15 cellular contexts compared by ENCODE assay signal in genomic region chr12:52059582-52060497, GRCh38. TPM values are rescaled to one million over a fixed set of nuclear protein-coding genes. Genes with fewer than 3 reads are reported as not detected.
DNase-seq lines count a peak whose midpoint lies in the region; ATAC-seq, FAIRE-seq and TF ChIP-seq lines count a peak whose summit lies in the region.
"Had no signal": no experiment of that assay in that cellular context is flagged by ENCODE, and none has a peak within 500 bp of the region (broad histone marks: within the 10 kb centered on the region; RNA-seq: fewer than 3 reads in every experiment).

No MANE protein-coding gene starts in this region.

- no peaks in the 10 kb centered on the region for H3K4me1 Mint-ChIP-seq in memory B cell

- DNase-seq in Right ventricle myocardium inferior (ENCODE audit: missing footprints), result peak; percentile 16
- DNase-seq in left ventricle myocardium inferior, result no peak
- no peak for DNase-seq in GM12878 (ENCODE audit: low read depth, low spot score)
- DNase-seq in memory B cell (ENCODE audit: low spot score in 2 of 2), result no peak
- no peak for DNase-seq in upper lobe of left lung
- no peak for DNase-seq in HEK293T (ENCODE audit: extremely low spot score)
- no peak for DNase-seq in dedifferentiated amniotic fluid mesenchymal stem cell (ENCODE audit: extremely low spot score)
- DNase-seq: activated effector memory CD4-positive, alpha-beta T cell treated with anti-CD3 and anti-CD28 coated beads, Interleukin-2, amount 50 U/mL, for 16 hours; central memory CD4-positive, alpha-beta T cell; NCI-H1436 treated with DMSO at 0.1 percent for 48 hours; RPMI8226; T1000; tibial artery had no signal

- SMC1A ChIA-PET in GM12878 (lab: Charles Lee; ENCODE audit: uncharacterized antibody, unreplicated experiment), result interaction anchor here (1.3 kb wide), 2 partner anchors 11 to 23 kb away, joined by 3 to 6 read pairs; no protein-coding TSS in a partner anchor

- WGBS in GM12878 (ENCODE audit: insufficient coverage, insufficient replicate concordance, low lambda C conversion rate, missing lambda C conversion rate), result 45% methylated on average over 12 of the region's 12 CpGs
- 85% methylated on average over 11 of the region's 12 CpGs for WGBS in upper lobe of left lung, 2 donors

- H3K9me3 Mint-ChIP-seq in memory B cell, result no peaks in the 10 kb centered on the region
- H3K9me3 Mint-ChIP-seq: neural crest cell had no signal

- in situ Hi-C loops in GM12878 (cut with MboI), result no loop called here

- H3K4me1 ChIP-seq in left ventricle myocardium inferior, result peaks cover 61% of the 10 kb centered on the region
- H3K4me1 ChIP-seq in GM12878 (ENCODE audit: control insufficient read depth, insufficient read depth, low read length), result no peaks in the 10 kb centered on the region
- H3K4me1 ChIP-seq in upper lobe of left lung, result peaks cover 0 to 10% (median 4%) of the 10 kb centered on the region in 4 donors

- H3K36me3 ChIP-seq in left ventricle myocardium inferior, result peaks cover 48% of the 10 kb centered on the region
- H3K36me3 ChIP-seq in GM12878 (ENCODE audit: control insufficient read depth in 2 of 2, insufficient read depth in 2 of 2, low read length in 1 of 2), result no peaks in the 10 kb centered on the region; a peak in 1 of 4 replicates
- peaks cover 12 to 52% (median 42%) of the 10 kb centered on the region in 4 donors for H3K36me3 ChIP-seq in upper lobe of left lung

- H3K4me3 ChIP-seq in left ventricle myocardium inferior, result no peak overlapping the region
- no peak overlapping the region for H3K4me3 ChIP-seq in GM12878
- H3K4me3 ChIP-seq in upper lobe of left lung, result no peak overlapping the region
- H3K4me3 ChIP-seq: tibial artery had no signal

- TF ChIP-seq CTCF in left ventricle myocardium inferior (IDR thresholded peaks at IDR 0.05; ENCODE audit: borderline replicate concordance) (no peak), GM12878 (IDR thresholded peaks at IDR 0.05 in 2 of 3, conservative IDR thresholded peaks at IDR 0.05 in 1 of 3; ENCODE audit: control insufficient read depth in 2 of 3, extremely low read depth in 1 of 3, insufficient read depth in 1 of 3, low read depth in 3 of 3, low read length in 3 of 3) (no peak), upper lobe of left lung (IDR thresholded peaks at IDR 0.05) (no peak)

- no peaks in the 10 kb centered on the region for H4K20me1 ChIP-seq in GM12878 (ENCODE audit: control insufficient read depth, insufficient read depth)

- ATAC-seq in Right ventricle myocardium inferior, result no peak
- peak; percentile 31 for ATAC-seq in GM12878
- ATAC-seq in memory B cell (ENCODE audit: low read depth), result peak; percentile 21
- peak; percentile 1 to 53 for ATAC-seq in upper lobe of left lung (ENCODE audit: low FRiP score in 2 of 2)
- ATAC-seq in GM21619 (IDR thresholded peaks at IDR 0.05; ENCODE audit: unreplicated experiment), result no peak

- no peaks in the 10 kb centered on the region for H3K27me3 ChIP-seq in left ventricle myocardium inferior (ENCODE audit: low read depth)
- H3K27me3 ChIP-seq in GM12878 (replicated peaks in 1 of 2; ENCODE audit: control insufficient read depth in 2 of 2, insufficient read depth in 2 of 2, low read length in 1 of 2), result no peaks in the 10 kb centered on the region; a peak in 1 of 4 replicates
- H3K27me3 ChIP-seq in upper lobe of left lung, result no peaks in the 10 kb centered on the region
- H3K27me3 ChIP-seq: tibial artery had no signal

- CTCF ChIA-PET in GM12878 (lab: Yijun Ruan, JAX), result interaction anchor here (0.9 to 2.0 kb wide), 4 partner anchors 12 to 60 kb away, joined by 3 to 7 read pairs (median 7); no protein-coding TSS in a partner anchor
- CTCF ChIA-PET in HEK293T (lab: Yijun Ruan, JAX), result interaction anchor here (0.5 to 1.2 kb wide), 4 partner anchors 35 to 837 kb away, joined by 4 to 7 read pairs (median 6); no protein-coding TSS in a partner anchor

- peaks cover 4% of the 10 kb centered on the region for H3K36me3 Mint-ChIP-seq in memory B cell

- TF ChIP-seq EP300 in GM12878 (IDR thresholded peaks at IDR 0.05; ENCODE audit: borderline replicate concordance in 1 of 2, control insufficient read depth in 1 of 2, low read depth in 2 of 2, low read length in 2 of 2) (no peak), upper lobe of left lung (IDR thresholded peaks at IDR 0.05) (no peak)

- H3K27me3 Mint-ChIP-seq in memory B cell, result peaks cover 1% of the 10 kb centered on the region

- POLR2A ChIA-PET in GM12878 (lab: Charles Lee) (interaction anchor here (0.9 to 1.1 kb wide), 2 partner anchors 9 to 10 kb away, joined by 3 to 6 read pairs; partner anchors contain the start of gene ATG101), HEK293T (lab: Yijun Ruan, JAX) (interaction anchor here (1.1 to 1.4 kb wide), 2 partner anchors 8 to 10 kb away, joined by 3 to 4 read pairs; partner anchors contain the start of gene ATG101)

- no peaks in the 10 kb centered on the region for H3K79me2 ChIP-seq in GM12878 (ENCODE audit: control insufficient read depth, insufficient read depth, low read length)

- no TSS peak for BruUV-seq in GM12878 (replicated peaks; lab: Mats Ljungman, UMichigan)

- no peak for TF ChIP-seq RAD21 in GM12878 (IDR thresholded peaks at IDR 0.05; ENCODE audit: insufficient read depth, low read depth, low read length)

- TF ChIP-seq POLR2A in GM12878 (IDR thresholded peaks at IDR 0.05; ENCODE audit: low read depth, low read length), result no peak
- peak in 1 of 4 donors; percentile 6 for TF ChIP-seq POLR2A in upper lobe of left lung (IDR thresholded peaks at IDR 0.05)

- no peak overlapping the region for H3K4me2 ChIP-seq in GM12878 (ENCODE audit: control insufficient read depth, insufficient read depth)

- H3K9me3 ChIP-seq in left ventricle myocardium inferior (replicated peaks), result no peaks in the 10 kb centered on the region
- H3K9me3 ChIP-seq in GM12878 (replicated peaks; ENCODE audit: control insufficient read depth, insufficient read depth, low read length), result no peaks in the 10 kb centered on the region
- H3K9me3 ChIP-seq in upper lobe of left lung, result no peaks in the 10 kb centered on the region
- H3K9me3 ChIP-seq: tibial artery had no signal

- H3K4me3 Mint-ChIP-seq in memory B cell, result no peak overlapping the region
- H3K4me3 Mint-ChIP-seq: neural crest cell had no signal

- no peak overlapping the region for H3K9ac ChIP-seq in GM12878 (ENCODE audit: control insufficient read depth, insufficient read depth, low read length)

- H2AFZ ChIP-seq in GM12878 (ENCODE audit: control insufficient read depth, low read depth, low read length), result no peak overlapping the region

- no peak for FAIRE-seq in GM12878 (lab: Jason Lieb, UNC)

- H3K27ac Mint-ChIP-seq in memory B cell, result no peak overlapping the region

- intact Hi-C loops in Right ventricle myocardium inferior (cut with DNase I) (no loop called here), left ventricle myocardium inferior (cut with micrococcal nuclease) (no loop called here), GM12878 (cut with micrococcal nuclease; ENCODE audit: unreplicated experiment) (no loop called here)

- RAD21 ChIA-PET in GM12878 (lab: Charles Lee; ENCODE audit: unreplicated experiment), result no interaction called here

- no peak overlapping the region for H3K27ac ChIP-seq in left ventricle myocardium inferior (replicated peaks)
- H3K27ac ChIP-seq in GM12878 (ENCODE audit: control insufficient read depth, insufficient read depth), result no peak overlapping the region
- no peak overlapping the region for H3K27ac ChIP-seq in upper lobe of left lung
- H3K27ac ChIP-seq: tibial artery had no signal

RNA-seq across cellular contexts. Expression of gene NR4A1, which starts 8.6 kb away (rescaled TPM):
- total RNA-seq in Right ventricle myocardium inferior (40.6 TPM), left ventricle myocardium inferior (55.5 TPM), GM12878 (2014; rRNA removed) (2.4 and 4.1 TPM in 2 replicates), GM12878 (2014; rRNA removed; fragmentation: Illumina TruSeq; extraction: Trizol) (1.5 and 2.2 TPM in 2 replicates), GM12878 (2021) (7.9 TPM in 2 replicates), upper lobe of left lung (100 to 1,000 TPM in 5 of 6 donors, 10 to 100 TPM in 1; 88.3 to 202 (median 156) TPM)
- total RNA-seq in GM12878 (2013; cell fraction: nucleolus; rRNA removed), result 9.2 and 12.6 TPM in 2 replicates
- 1.5 TPM for polyA plus RNA-seq in GM12878 (2011; ENCODE audit: low read depth)
- polyA plus RNA-seq in GM12878 (2011; rRNA removed) (1.3 and 2.9 TPM in 2 replicates), GM12878 (2014; fragmentation: Illumina TruSeq; extraction: Trizol) (1.2 and 2.0 TPM in 2 replicates), GM12878 (2014; fragmentation: Nextera tagmentation; extraction: Ambion mirVana) (under 1 TPM in 1 of 2 experiments, not detected in 1; 0.05 TPM), GM12878 (2014; rRNA removed) (5.9 TPM in 2 replicates), GM12878 (2016; fragmentation: Nextera tagmentation; extraction: Ambion mirVana) (1 to 10 TPM; 1.5 to 1.9 TPM)
- 5.8 and 7.7 TPM in 2 replicates for polyA plus RNA-seq in GM12878 (2011; cell fraction: cytosol; rRNA removed)
- 20.2 and 21.4 TPM in 2 replicates for polyA plus RNA-seq in GM12878 (2011; cell fraction: nucleus; rRNA removed)
- polyA plus RNA-seq in GM12878 (2012), result 4.3 and 15.3 TPM in 2 replicates
- polyA minus RNA-seq in GM12878 (2011; rRNA and poly(A)+ RNA removed), result 3.7 and 8.3 TPM in 2 replicates
- polyA minus RNA-seq in GM12878 (2011; cell fraction: cytosol; rRNA and poly(A)+ RNA removed), result 6.8 and 7.4 TPM in 2 replicates
- 14.4 and 17.9 TPM in 2 replicates for polyA minus RNA-seq in GM12878 (2011; cell fraction: nucleus; rRNA and poly(A)+ RNA removed)

RNA-seq across cellular contexts. Expression of gene ATG101, which starts 9.9 kb away (rescaled TPM):
- 24.9 TPM for total RNA-seq in Right ventricle myocardium inferior
- 23.8 TPM for total RNA-seq in left ventricle myocardium inferior
- 13.7 and 15.2 TPM in 2 replicates for total RNA-seq in GM12878 (2013; cell fraction: nucleolus; rRNA removed)
- total RNA-seq in GM12878 (2014; rRNA removed), result 44.5 and 44.8 TPM in 2 replicates
- total RNA-seq in GM12878 (2014; rRNA removed; fragmentation: Illumina TruSeq; extraction: Trizol), result 21.5 and 21.9 TPM in 2 replicates
- total RNA-seq in GM12878 (2021), result 33.8 and 36.5 TPM in 2 replicates
- 21.8 TPM for polyA plus RNA-seq in GM12878 (2011; ENCODE audit: low read depth)
- 31.4 and 49.8 TPM in 2 replicates for polyA plus RNA-seq in GM12878 (2011; rRNA removed)
- 64.4 and 85.9 TPM in 2 replicates for polyA plus RNA-seq in GM12878 (2011; cell fraction: cytosol; rRNA removed)
- polyA plus RNA-seq in GM12878 (2011; cell fraction: nucleus; rRNA removed), result 34.2 and 44.8 TPM in 2 replicates
- polyA plus RNA-seq in GM12878 (2012), result 26.6 and 32.8 TPM in 2 replicates
- polyA plus RNA-seq in GM12878 (2014; fragmentation: Illumina TruSeq; extraction: Trizol), result 10.4 and 26.0 TPM in 2 replicates
- 1 to 10 TPM; 2.7 to 5.6 TPM for polyA plus RNA-seq in GM12878 (2014; fragmentation: Nextera tagmentation; extraction: Ambion mirVana)
- polyA plus RNA-seq in GM12878 (2014; rRNA removed), result 42.7 and 43.1 TPM in 2 replicates
- polyA plus RNA-seq in GM12878 (2016; fragmentation: Nextera tagmentation; extraction: Ambion mirVana), result 10 to 100 TPM; 34.1 to 40.5 TPM
- 48.9 and 54.6 TPM in 2 replicates for polyA minus RNA-seq in GM12878 (2011; rRNA and poly(A)+ RNA removed)
- polyA minus RNA-seq in GM12878 (2011; cell fraction: cytosol; rRNA and poly(A)+ RNA removed), result 9.0 and 11.8 TPM in 2 replicates
- polyA minus RNA-seq in GM12878 (2011; cell fraction: nucleus; rRNA and poly(A)+ RNA removed), result 12.6 and 24.2 TPM in 2 replicates
- 10 to 100 TPM; 17.8 to 74.8 (median 35.9) TPM for total RNA-seq in upper lobe of left lung

RNA-seq across cellular contexts. Expression of gene SMIM41, which starts 19.7 kb away (rescaled TPM):
- total RNA-seq in Right ventricle myocardium inferior (0.16 TPM), left ventricle myocardium inferior (0.30 TPM), GM12878 (2014; rRNA removed) (not detected in 2 replicates), GM12878 (2014; rRNA removed; fragmentation: Illumina TruSeq; extraction: Trizol) (not detected in 2 replicates), GM12878 (2021) (0.19 TPM in 1 of 2 replicates, not detected in the other), upper lobe of left lung (10 to 100 TPM in 4 of 6 donors, 1 to 10 TPM in 2; 4.7 to 25.1 (median 15.4) TPM)
- total RNA-seq in GM12878 (2013; cell fraction: nucleolus; rRNA removed), result 0.27 TPM in 1 of 2 replicates, not detected in the other
- polyA plus RNA-seq in GM12878 (2011; ENCODE audit: low read depth), result not detected
- polyA plus RNA-seq in GM12878 (2011; rRNA removed) (not detected in 2 replicates), GM12878 (2014; fragmentation: Illumina TruSeq; extraction: Trizol) (not detected in 2 replicates), GM12878 (2014; fragmentation: Nextera tagmentation; extraction: Ambion mirVana) (not detected), GM12878 (2014; rRNA removed) (not detected in 2 replicates), GM12878 (2016; fragmentation: Nextera tagmentation; extraction: Ambion mirVana) (not detected)
- not detected in 2 replicates for polyA plus RNA-seq in GM12878 (2011; cell fraction: cytosol; rRNA removed)
- polyA plus RNA-seq in GM12878 (2011; cell fraction: nucleus; rRNA removed), result not detected in 2 replicates
- polyA plus RNA-seq in GM12878 (2012), result not detected in 2 replicates
- polyA minus RNA-seq in GM12878 (2011; rRNA and poly(A)+ RNA removed), result not detected in 2 replicates
- polyA minus RNA-seq in GM12878 (2011; cell fraction: cytosol; rRNA and poly(A)+ RNA removed), result not detected in 2 replicates
- polyA minus RNA-seq in GM12878 (2011; cell fraction: nucleus; rRNA and poly(A)+ RNA removed), result 0.86 TPM in 1 of 2 replicates, not detected in the other
- total RNA-seq: neural crest cell had no signal

RNA-seq across cellular contexts. Expression of gene TAMALIN, which starts 53.1 kb away (rescaled TPM):
- 20.3 TPM for total RNA-seq in Right ventricle myocardium inferior
- 20.0 TPM for total RNA-seq in left ventricle myocardium inferior
- total RNA-seq in GM12878 (2013; cell fraction: nucleolus; rRNA removed), result 6.8 and 7.1 TPM in 2 replicates
- 0.23 and 0.38 TPM in 2 replicates for total RNA-seq in GM12878 (2014; rRNA removed)
- total RNA-seq in GM12878 (2014; rRNA removed; fragmentation: Illumina TruSeq; extraction: Trizol), result 0.14 and 0.58 TPM in 2 replicates
- 0.35 and 0.49 TPM in 2 replicates for total RNA-seq in GM12878 (2021)
- polyA plus RNA-seq in GM12878 (2011; ENCODE audit: low read depth), result not detected
- polyA plus RNA-seq in GM12878 (2011; rRNA removed), result 0.15 and 0.29 TPM in 2 replicates
- 0.25 and 0.30 TPM in 2 replicates for polyA plus RNA-seq in GM12878 (2011; cell fraction: cytosol; rRNA removed)
- 0.52 and 0.67 TPM in 2 replicates for polyA plus RNA-seq in GM12878 (2011; cell fraction: nucleus; rRNA removed)
- 0.22 and 1.0 TPM in 2 replicates for polyA plus RNA-seq in GM12878 (2012)
- 0.09 TPM in 1 of 2 replicates, not detected in the other for polyA plus RNA-seq in GM12878 (2014; fragmentation: Illumina TruSeq; extraction: Trizol)
- polyA plus RNA-seq in GM12878 (2014; fragmentation: Nextera tagmentation; extraction: Ambion mirVana), result not detected
- 0.13 and 0.27 TPM in 2 replicates for polyA plus RNA-seq in GM12878 (2014; rRNA removed)
- not detected for polyA plus RNA-seq in GM12878 (2016; fragmentation: Nextera tagmentation; extraction: Ambion mirVana)
- polyA minus RNA-seq in GM12878 (2011; rRNA and poly(A)+ RNA removed), result 0.46 TPM in 1 of 2 replicates, not detected in the other
- not detected in 2 replicates for polyA minus RNA-seq in GM12878 (2011; cell fraction: cytosol; rRNA and poly(A)+ RNA removed)
- polyA minus RNA-seq in GM12878 (2011; cell fraction: nucleus; rRNA and poly(A)+ RNA removed), result 0.36 TPM in 1 of 2 replicates, not detected in the other
- total RNA-seq in upper lobe of left lung, result 100 to 1,000 TPM in 2 of 6 donors, 10 to 100 TPM in 4; 52.3 to 170 (median 73.7) TPM

Comparison
In these comparisons a context has a peak if more than half of its experiments do, and no peak if none do; other contexts are left out.
1. ATAC-seq: peak in GM12878 (single experiment), memory B cell (single experiment) and upper lobe of left lung (2 of 2); none in Right ventricle myocardium inferior (single experiment) and GM21619 (single experiment).